ENCODE assay signal across 8 cellular contexts in the genomic region with DNA sequence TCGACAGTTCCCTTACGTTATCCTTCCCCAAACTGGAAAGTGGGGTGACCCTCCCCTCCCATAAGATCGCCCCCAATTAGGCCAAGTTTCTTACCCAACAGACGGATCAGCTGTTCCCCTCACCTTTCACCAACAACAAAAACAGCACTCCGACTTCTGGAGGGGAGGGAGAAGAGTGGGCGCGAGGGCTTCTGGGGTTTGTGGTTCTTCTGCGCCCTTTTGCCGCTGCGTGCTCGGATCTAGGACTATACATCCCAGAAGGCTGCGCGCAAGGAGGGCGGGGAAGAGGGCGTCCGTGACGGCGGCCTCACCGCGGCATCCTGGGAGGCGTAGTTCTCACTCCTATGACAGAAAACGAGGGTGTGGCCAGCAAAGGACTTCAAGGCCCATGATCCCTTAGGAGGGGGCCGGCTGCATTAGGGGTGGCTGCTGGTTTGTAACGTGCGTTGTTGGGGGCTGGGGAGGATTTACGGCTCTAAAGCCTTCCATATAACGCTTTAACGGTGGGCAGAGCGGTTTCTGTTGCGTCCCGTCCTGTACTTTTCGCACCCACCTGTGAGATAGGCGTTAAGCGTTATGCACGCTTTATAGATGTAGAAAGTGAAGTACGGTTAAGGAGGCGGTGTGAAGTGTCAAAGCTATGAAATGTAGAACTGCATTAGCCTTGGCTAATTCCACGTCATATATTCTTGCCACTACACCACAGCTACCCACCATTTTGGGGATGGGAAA. TPM values are rescaled to one million over a fixed set of nuclear protein-coding genes. Genes with fewer than 3 reads are reported as not detected.
DNase-seq lines count a peak whose midpoint lies in the region; ATAC-seq and TF ChIP-seq lines count a peak whose summit lies in the region.

Gene CALCOCO1 (minus strand): TSS at position 143 of the 732 bp plus-strand sequence. CDS start 2,210 bp downstream, outside the sequence.

- TF ChIP-seq CTCF in coronary artery (IDR thresholded peaks at IDR 0.05), result no peak

- H3K9me3 ChIP-seq in BLaER1, result no peaks in the 10 kb centered on the region

- peak within 1 kb of the TSS; percentile 95 for H3K27ac Mint-ChIP-seq in activated CD4-positive, alpha-beta T cell treated with anti-CD3 and anti-CD28 coated beads, Interleukin-2, amount 10 ng/mL, durations not matched to agents 7 days and 5 days

- peaks cover 6% of the 10 kb centered on the region for H3K36me3 Mint-ChIP-seq in activated CD4-positive, alpha-beta T cell treated with anti-CD3 and anti-CD28 coated beads, Interleukin-2, amount 10 ng/mL, durations not matched to agents 7 days and 5 days (ENCODE audit: low read depth)

- CTCF ChIA-PET in activated CD4-positive, alpha-beta T cell treated with anti-CD3 and anti-CD28 coated beads, Interleukin-2, amount 10 ng/mL, durations not matched to agents 7 days and 5 days (lab: Charles Lee), result interaction anchor here (0.9 to 12.7 kb wide), 7 partner anchors 10 to 52 kb away, joined by 3 to 155 read pairs (median 7); partner anchors contain the start of gene ATP5MC2

- peaks cover 31% of the 10 kb centered on the region for H3K4me1 Mint-ChIP-seq in activated CD4-positive, alpha-beta T cell treated with anti-CD3 and anti-CD28 coated beads, Interleukin-2, amount 10 ng/mL, durations not matched to agents 7 days and 5 days

- peak; percentile 99 for ATAC-seq in GM19328 (IDR thresholded peaks at IDR 0.05; ENCODE audit: unreplicated experiment)
- ATAC-seq in HG03520 (IDR thresholded peaks at IDR 0.05; ENCODE audit: unreplicated experiment), result peak; percentile 98

- H3K27me3 Mint-ChIP-seq in activated CD4-positive, alpha-beta T cell treated with anti-CD3 and anti-CD28 coated beads, Interleukin-2, amount 10 ng/mL, durations not matched to agents 7 days and 5 days, result no peaks in the 10 kb centered on the region

- peaks cover 10% of the 10 kb centered on the region; the same call in 1 of the 2 replicates for H4K20me1 ChIP-seq in BLaER1

- peaks cover 20% of the 10 kb centered on the region for H3K4me1 ChIP-seq in BLaER1

- peak; percentile 99 for DNase-seq in NCI-H69 (lab: John Stamatoyannopoulos, UW)
- DNase-seq in activated CD4-positive, alpha-beta T cell treated with anti-CD3 and anti-CD28 coated beads, Interleukin-2, amount 10 ng/mL, durations not matched to agents 7 days and 5 days, result peak; percentile 98
- DNase-seq in coronary artery (ENCODE audit: low spot score), result peak; percentile 99
- peak; percentile 87 to 91 for DNase-seq in stimulated activated CD4-positive, alpha-beta T cell treated with anti-CD3 and anti-CD28 coated beads, Interleukin-1b, Interleukin-23, amount 100 ng/mL, for 4 hours (ENCODE audit: low read depth in 2 of 2)

- H3K9me3 Mint-ChIP-seq in activated CD4-positive, alpha-beta T cell treated with anti-CD3 and anti-CD28 coated beads, Interleukin-2, amount 10 ng/mL, durations not matched to agents 7 days and 5 days, result no peaks in the 10 kb centered on the region

- H3K9ac ChIP-seq in BLaER1, result peak within 1 kb of the TSS; percentile 79

- POLR2A ChIA-PET in activated CD4-positive, alpha-beta T cell treated with anti-CD3 and anti-CD28 coated beads, Interleukin-2, amount 10 ng/mL, durations not matched to agents 7 days and 5 days (lab: Charles Lee), result no interaction called here

- H3K4me3 ChIP-seq in BLaER1 (peak within 1 kb of the TSS; percentile 82), coronary artery (peak within 1 kb of the TSS; percentile 89)

- H3K27me3 ChIP-seq in BLaER1 (no peaks in the 10 kb centered on the region), layer of hippocampus (ENCODE audit: control insufficient read depth, insufficient read depth, low read length) (no peaks in the 10 kb centered on the region)

- peak within 1 kb of the TSS; percentile 91 for H3K4me3 Mint-ChIP-seq in activated CD4-positive, alpha-beta T cell treated with anti-CD3 and anti-CD28 coated beads, Interleukin-2, amount 10 ng/mL, durations not matched to agents 7 days and 5 days

- H3K4me2 ChIP-seq in BLaER1, result peak within 1 kb of the TSS; percentile 88

- H3K27ac ChIP-seq in BLaER1 (no peak within 1 kb of the TSS), coronary artery (peak within 1 kb of the TSS; percentile 83 to 88), layer of hippocampus (ENCODE audit: low read depth, low read length) (peak within 1 kb of the TSS; percentile 67)

- H3K36me3 ChIP-seq in BLaER1, result peaks cover 28% of the 10 kb centered on the region

RNA-seq across cellular contexts. Expression of gene CALCOCO1, which starts in this region (rescaled TPM):
- 10 to 100 TPM; 54.6 to 56.8 TPM for total RNA-seq in activated CD4-positive, alpha-beta T cell treated with anti-CD3 and anti-CD28 coated beads, Interleukin-2, amount 10 ng/mL, durations not matched to agents 7 days and 5 days
